In the genomic region with DNA sequence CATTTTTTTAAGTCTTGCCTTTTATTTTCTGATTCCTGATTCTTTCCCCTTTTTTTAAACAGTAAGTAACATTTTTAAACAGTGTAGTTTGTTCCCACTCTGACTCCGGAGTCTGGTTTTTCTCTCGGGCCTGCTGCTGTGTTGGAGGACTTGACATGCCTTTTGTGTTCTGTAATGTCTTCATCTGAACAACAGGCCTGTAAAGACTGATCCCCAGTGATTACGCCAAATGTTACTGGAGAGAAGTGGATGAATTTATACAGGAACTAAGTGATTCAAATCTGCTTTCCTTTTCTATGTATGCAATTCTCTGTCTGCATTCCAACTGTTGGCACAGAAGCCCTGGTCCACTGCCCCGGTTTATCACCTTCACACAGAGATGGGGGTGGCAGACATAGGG, we compare ENCODE assay signal across 1 cellular context.
TF ChIP-seq lines count a peak whose summit lies in the region.

No MANE protein-coding gene starts in this region.

TF ChIP-seq in SK-N-SH, 30 proteins besides CTCF, POLR2A, EP300 and RAD21 (continued from another document):
- TF ChIP-seq, protein P1, sequence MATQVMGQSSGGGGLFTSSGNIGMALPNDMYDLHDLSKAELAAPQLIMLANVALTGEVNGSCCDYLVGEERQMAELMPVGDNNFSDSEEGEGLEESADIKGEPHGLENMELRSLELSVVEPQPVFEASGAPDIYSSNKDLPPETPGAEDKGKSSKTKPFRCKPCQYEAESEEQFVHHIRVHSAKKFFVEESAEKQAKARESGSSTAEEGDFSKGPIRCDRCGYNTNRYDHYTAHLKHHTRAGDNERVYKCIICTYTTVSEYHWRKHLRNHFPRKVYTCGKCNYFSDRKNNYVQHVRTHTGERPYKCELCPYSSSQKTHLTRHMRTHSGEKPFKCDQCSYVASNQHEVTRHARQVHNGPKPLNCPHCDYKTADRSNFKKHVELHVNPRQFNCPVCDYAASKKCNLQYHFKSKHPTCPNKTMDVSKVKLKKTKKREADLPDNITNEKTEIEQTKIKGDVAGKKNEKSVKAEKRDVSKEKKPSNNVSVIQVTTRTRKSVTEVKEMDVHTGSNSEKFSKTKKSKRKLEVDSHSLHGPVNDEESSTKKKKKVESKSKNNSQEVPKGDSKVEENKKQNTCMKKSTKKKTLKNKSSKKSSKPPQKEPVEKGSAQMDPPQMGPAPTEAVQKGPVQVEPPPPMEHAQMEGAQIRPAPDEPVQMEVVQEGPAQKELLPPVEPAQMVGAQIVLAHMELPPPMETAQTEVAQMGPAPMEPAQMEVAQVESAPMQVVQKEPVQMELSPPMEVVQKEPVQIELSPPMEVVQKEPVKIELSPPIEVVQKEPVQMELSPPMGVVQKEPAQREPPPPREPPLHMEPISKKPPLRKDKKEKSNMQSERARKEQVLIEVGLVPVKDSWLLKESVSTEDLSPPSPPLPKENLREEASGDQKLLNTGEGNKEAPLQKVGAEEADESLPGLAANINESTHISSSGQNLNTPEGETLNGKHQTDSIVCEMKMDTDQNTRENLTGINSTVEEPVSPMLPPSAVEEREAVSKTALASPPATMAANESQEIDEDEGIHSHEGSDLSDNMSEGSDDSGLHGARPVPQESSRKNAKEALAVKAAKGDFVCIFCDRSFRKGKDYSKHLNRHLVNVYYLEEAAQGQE (IDR thresholded peaks at IDR 0.05; ENCODE audit: low read depth, low read length) = no peak
- TF ChIP-seq YY1 (IDR thresholded peaks at IDR 0.05; ENCODE audit: low read depth) (0 out of 2 replicates have a peak, but pooled peaks have one; percentile 27), POLR2AphosphoS5 (IDR thresholded peaks at IDR 0.05; ENCODE audit: low read depth, low read length) (peak; percentile 61; the same call in 1 of the 2 replicates), ZBTB33 (IDR thresholded peaks at IDR 0.05; ENCODE audit: borderline replicate concordance, low read depth) (no peak), NFIC (IDR thresholded peaks at IDR 0.05; ENCODE audit: borderline replicate concordance) (peak; percentile 64)
- TF ChIP-seq, protein P2, sequence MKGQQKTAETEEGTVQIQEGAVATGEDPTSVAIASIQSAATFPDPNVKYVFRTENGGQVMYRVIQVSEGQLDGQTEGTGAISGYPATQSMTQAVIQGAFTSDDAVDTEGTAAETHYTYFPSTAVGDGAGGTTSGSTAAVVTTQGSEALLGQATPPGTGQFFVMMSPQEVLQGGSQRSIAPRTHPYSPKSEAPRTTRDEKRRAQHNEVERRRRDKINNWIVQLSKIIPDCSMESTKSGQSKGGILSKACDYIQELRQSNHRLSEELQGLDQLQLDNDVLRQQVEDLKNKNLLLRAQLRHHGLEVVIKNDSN (IDR thresholded peaks at IDR 0.05; ENCODE audit: borderline replicate concordance, low read depth) = no peak
